ENCODE assay signal across 1 cellular context in the genomic region with DNA sequence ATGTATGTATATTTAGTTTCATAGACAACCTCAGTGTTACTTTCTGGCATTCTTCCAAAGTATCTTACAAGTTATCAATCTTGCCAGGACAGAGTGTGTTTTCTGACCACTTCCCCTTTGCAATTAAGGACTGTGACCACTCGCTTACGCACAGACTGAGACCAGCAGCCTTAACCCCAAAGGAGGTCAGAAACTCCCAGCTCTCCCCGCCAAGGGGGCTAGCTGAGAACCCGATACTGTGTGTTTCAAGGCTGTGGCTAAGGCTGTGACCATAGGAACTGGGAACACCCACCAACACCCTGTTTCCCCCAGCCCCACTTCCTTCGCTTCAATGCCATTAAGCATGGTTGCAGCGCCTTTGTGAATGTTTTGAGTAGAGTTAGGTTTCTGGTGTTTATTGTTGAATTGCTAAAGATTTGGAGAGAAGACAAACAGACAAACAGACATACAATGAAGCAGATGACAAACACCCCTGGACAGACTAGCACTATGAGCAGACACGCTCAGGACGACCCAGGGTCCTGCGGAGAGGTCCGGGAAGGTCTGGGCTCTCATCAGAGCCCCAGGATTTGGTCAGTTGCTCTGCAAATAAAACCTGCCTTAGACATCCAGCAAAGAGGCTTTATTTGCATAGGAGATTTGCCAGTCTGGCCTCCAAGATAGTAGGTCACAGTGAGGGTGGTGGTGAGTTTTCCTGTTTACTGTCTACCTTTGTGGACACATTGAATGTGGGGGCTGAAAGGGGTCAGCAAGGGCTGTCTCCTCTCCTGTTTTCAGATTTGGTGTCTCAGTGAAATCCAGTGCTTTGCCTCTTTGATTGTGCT.
TF ChIP-seq lines count a peak whose summit lies in the region.

No MANE protein-coding gene starts in this region.

TF ChIP-seq in K562, 482 proteins besides CTCF, POLR2A, EP300 and RAD21 (continued from another document and continues in another):
- TF ChIP-seq TEAD4 (IDR thresholded peaks at IDR 0.05; ENCODE audit: low read length) = peak; percentile 43; the same call in 1 of the 2 replicates
- TF ChIP-seq TEAD4 (CRISPR knock-in tag; IDR thresholded peaks at IDR 0.05; ENCODE audit: borderline replicate concordance) = no peak
- no peak for TF ChIP-seq TRIM28 (IDR thresholded peaks at IDR 0.05)
- TF ChIP-seq ZSCAN32 (CRISPR knock-in tag; IDR thresholded peaks at IDR 0.05) = no peak
- TF ChIP-seq VEZF1 (CRISPR knock-in tag; IDR thresholded peaks at IDR 0.05) = peak; percentile 47; the same call in 1 of the 2 replicates
- TF ChIP-seq, protein P1, sequence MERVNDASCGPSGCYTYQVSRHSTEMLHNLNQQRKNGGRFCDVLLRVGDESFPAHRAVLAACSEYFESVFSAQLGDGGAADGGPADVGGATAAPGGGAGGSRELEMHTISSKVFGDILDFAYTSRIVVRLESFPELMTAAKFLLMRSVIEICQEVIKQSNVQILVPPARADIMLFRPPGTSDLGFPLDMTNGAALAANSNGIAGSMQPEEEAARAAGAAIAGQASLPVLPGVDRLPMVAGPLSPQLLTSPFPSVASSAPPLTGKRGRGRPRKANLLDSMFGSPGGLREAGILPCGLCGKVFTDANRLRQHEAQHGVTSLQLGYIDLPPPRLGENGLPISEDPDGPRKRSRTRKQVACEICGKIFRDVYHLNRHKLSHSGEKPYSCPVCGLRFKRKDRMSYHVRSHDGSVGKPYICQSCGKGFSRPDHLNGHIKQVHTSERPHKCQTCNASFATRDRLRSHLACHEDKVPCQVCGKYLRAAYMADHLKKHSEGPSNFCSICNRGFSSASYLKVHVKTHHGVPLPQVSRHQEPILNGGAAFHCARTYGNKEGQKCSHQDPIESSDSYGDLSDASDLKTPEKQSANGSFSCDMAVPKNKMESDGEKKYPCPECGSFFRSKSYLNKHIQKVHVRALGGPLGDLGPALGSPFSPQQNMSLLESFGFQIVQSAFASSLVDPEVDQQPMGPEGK (CRISPR knock-in tag; IDR thresholded peaks at IDR 0.05; ENCODE audit: borderline replicate concordance) = no peak
- no peak for TF ChIP-seq KLF1 (tag; IDR thresholded peaks at IDR 0.05)
- no peak for TF ChIP-seq PHTF2 (CRISPR knock-in tag; IDR thresholded peaks at IDR 0.05)
- TF ChIP-seq ZNF253 (CRISPR knock-in tag; conservative IDR thresholded peaks at IDR 0.05) = no peak
- TF ChIP-seq SMAD1 (IDR thresholded peaks at IDR 0.05; ENCODE audit: low read depth, low read length, partially characterized antibody) = no peak
- TF ChIP-seq TCFL5 (CRISPR knock-in tag; conservative IDR thresholded peaks at IDR 0.05) = no peak
- TF ChIP-seq, protein P2, sequence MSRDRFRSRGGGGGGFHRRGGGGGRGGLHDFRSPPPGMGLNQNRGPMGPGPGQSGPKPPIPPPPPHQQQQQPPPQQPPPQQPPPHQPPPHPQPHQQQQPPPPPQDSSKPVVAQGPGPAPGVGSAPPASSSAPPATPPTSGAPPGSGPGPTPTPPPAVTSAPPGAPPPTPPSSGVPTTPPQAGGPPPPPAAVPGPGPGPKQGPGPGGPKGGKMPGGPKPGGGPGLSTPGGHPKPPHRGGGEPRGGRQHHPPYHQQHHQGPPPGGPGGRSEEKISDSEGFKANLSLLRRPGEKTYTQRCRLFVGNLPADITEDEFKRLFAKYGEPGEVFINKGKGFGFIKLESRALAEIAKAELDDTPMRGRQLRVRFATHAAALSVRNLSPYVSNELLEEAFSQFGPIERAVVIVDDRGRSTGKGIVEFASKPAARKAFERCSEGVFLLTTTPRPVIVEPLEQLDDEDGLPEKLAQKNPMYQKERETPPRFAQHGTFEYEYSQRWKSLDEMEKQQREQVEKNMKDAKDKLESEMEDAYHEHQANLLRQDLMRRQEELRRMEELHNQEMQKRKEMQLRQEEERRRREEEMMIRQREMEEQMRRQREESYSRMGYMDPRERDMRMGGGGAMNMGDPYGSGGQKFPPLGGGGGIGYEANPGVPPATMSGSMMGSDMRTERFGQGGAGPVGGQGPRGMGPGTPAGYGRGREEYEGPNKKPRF (IDR thresholded peaks at IDR 0.05; ENCODE audit: low read depth, low read length) = no peak
- TF ChIP-seq NFIC (IDR thresholded peaks at IDR 0.05) = peak; percentile 43; the same call in 1 of the 2 replicates
- TF ChIP-seq, protein P3, sequence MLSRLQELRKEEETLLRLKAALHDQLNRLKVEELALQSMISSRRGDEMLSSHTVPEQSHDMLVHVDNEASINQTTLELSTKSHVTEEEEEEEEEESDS (CRISPR knock-in tag; IDR thresholded peaks at IDR 0.05) = no peak
- no peak for TF ChIP-seq ZBTB7A (IDR thresholded peaks at IDR 0.05; ENCODE audit: borderline replicate concordance, control insufficient read depth, low read depth, low read length)
- no peak for TF ChIP-seq TFAP4 (CRISPR knock-in tag; IDR thresholded peaks at IDR 0.05; ENCODE audit: borderline replicate concordance)
- no peak for TF ChIP-seq HDAC3 (IDR thresholded peaks at IDR 0.05; ENCODE audit: borderline replicate concordance, partially characterized antibody)
- TF ChIP-seq ATF1 (CRISPR knock-in tag; IDR thresholded peaks at IDR 0.05) = no peak
- no peak for TF ChIP-seq ATF1 (tag; IDR thresholded peaks at IDR 0.05)
- TF ChIP-seq NR2C2 (CRISPR knock-in tag; IDR thresholded peaks at IDR 0.05) = no peak
- TF ChIP-seq NR2C2 (tag; IDR thresholded peaks at IDR 0.05) = peak; percentile 41; the same call in 1 of the 2 replicates
- TF ChIP-seq FOXJ3 (CRISPR knock-in tag; IDR thresholded peaks at IDR 0.05) = no peak
- TF ChIP-seq CAMTA2 (CRISPR knock-in tag; conservative IDR thresholded peaks at IDR 0.05) = no peak
- TF ChIP-seq, protein P4, sequence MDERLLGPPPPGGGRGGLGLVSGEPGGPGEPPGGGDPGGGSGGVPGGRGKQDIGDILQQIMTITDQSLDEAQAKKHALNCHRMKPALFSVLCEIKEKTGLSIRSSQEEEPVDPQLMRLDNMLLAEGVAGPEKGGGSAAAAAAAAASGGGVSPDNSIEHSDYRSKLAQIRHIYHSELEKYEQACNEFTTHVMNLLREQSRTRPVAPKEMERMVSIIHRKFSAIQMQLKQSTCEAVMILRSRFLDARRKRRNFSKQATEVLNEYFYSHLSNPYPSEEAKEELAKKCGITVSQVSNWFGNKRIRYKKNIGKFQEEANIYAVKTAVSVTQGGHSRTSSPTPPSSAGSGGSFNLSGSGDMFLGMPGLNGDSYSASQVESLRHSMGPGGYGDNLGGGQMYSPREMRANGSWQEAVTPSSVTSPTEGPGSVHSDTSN (CRISPR knock-in tag; IDR thresholded peaks at IDR 0.05; ENCODE audit: low read depth) = no peak
- TF ChIP-seq, protein P4 (tag; conservative IDR thresholded peaks at IDR 0.05; ENCODE audit: low read depth) = peak; percentile 30; the same call in 1 of the 2 replicates
- no peak for TF ChIP-seq SMARCB1 (IDR thresholded peaks at IDR 0.05; ENCODE audit: insufficient read length, low read depth)
- no peak for TF ChIP-seq PRPF4 (IDR thresholded peaks at IDR 0.05; ENCODE audit: insufficient read depth, low read depth, low read length, poor library complexity, severe bottlenecking)
- TF ChIP-seq PHB (CRISPR knock-in tag; IDR thresholded peaks at IDR 0.05) = no peak
- TF ChIP-seq HNRNPH1 (optimal IDR thresholded peaks at IDR 0.05; ENCODE audit: low read depth, low read length) = no peak
- TF ChIP-seq RFX1 (IDR thresholded peaks at IDR 0.05) = no peak
- TF ChIP-seq ZNF274 (IDR thresholded peaks at IDR 0.05; ENCODE audit: borderline replicate concordance, low read depth, low read length) = no peak
- no peak for TF ChIP-seq NR3C1 (CRISPR knock-in tag; IDR thresholded peaks at IDR 0.05)
- TF ChIP-seq GABPA (tag; conservative IDR thresholded peaks at IDR 0.05; ENCODE audit: low read depth) = peak; percentile 45; the same call in 1 of the 2 replicates
- TF ChIP-seq ELF2 (CRISPR knock-in tag; IDR thresholded peaks at IDR 0.05) = no peak
- TF ChIP-seq MEIS2 (IDR thresholded peaks at IDR 0.05; ENCODE audit: partially characterized antibody) = peak; percentile 85
- TF ChIP-seq, protein P5, sequence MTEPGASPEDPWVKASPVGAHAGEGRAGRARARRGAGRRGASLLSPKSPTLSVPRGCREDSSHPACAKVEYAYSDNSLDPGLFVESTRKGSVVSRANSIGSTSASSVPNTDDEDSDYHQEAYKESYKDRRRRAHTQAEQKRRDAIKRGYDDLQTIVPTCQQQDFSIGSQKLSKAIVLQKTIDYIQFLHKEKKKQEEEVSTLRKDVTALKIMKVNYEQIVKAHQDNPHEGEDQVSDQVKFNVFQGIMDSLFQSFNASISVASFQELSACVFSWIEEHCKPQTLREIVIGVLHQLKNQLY (CRISPR knock-in tag; conservative IDR thresholded peaks at IDR 0.05) = no peak
- no peak for TF ChIP-seq POLR2G (IDR thresholded peaks at IDR 0.05; ENCODE audit: low read depth, low read length)
- TF ChIP-seq CCAR2 (IDR thresholded peaks at IDR 0.05; ENCODE audit: low read depth, low read length) = no peak
- no peak for TF ChIP-seq CBFA2T3 (IDR thresholded peaks at IDR 0.05)
- peak; percentile 44; the same call in 1 of the 2 replicates for TF ChIP-seq SMARCE1 (IDR thresholded peaks at IDR 0.05)
- TF ChIP-seq MCM7 (IDR thresholded peaks at IDR 0.05) = no peak
- no peak for TF ChIP-seq MCM3 (IDR thresholded peaks at IDR 0.05)
- TF ChIP-seq COPS2 (conservative IDR thresholded peaks at IDR 0.05) = no peak
- TF ChIP-seq CEBPG (CRISPR knock-in tag; IDR thresholded peaks at IDR 0.05) = no peak
- TF ChIP-seq CEBPG (tag; conservative IDR thresholded peaks at IDR 0.05 in 1 of 2, IDR thresholded peaks at IDR 0.05 in 1 of 2) = no peak
- TF ChIP-seq ETS1 (conservative IDR thresholded peaks at IDR 0.05; ENCODE audit: control insufficient read depth, low read depth, low read length) = no peak
- no peak for TF ChIP-seq ZNF280B (CRISPR knock-in tag; IDR thresholded peaks at IDR 0.05)
- TF ChIP-seq, protein P6, sequence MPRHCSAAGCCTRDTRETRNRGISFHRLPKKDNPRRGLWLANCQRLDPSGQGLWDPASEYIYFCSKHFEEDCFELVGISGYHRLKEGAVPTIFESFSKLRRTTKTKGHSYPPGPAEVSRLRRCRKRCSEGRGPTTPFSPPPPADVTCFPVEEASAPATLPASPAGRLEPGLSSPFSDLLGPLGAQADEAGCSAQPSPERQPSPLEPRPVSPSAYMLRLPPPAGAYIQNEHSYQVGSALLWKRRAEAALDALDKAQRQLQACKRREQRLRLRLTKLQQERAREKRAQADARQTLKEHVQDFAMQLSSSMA (CRISPR knock-in tag; IDR thresholded peaks at IDR 0.05) = no peak
- TF ChIP-seq CREM (IDR thresholded peaks at IDR 0.05; ENCODE audit: low read depth) = peak; percentile 69
- TF ChIP-seq TSC22D4 (tag; IDR thresholded peaks at IDR 0.05) = no peak
- no peak for TF ChIP-seq ZBED1 (IDR thresholded peaks at IDR 0.05)
- no peak for TF ChIP-seq PTTG1 (tag; IDR thresholded peaks at IDR 0.05; ENCODE audit: low read depth)
- TF ChIP-seq ZNF830 (CRISPR knock-in tag; IDR thresholded peaks at IDR 0.05) = no peak
- no peak for TF ChIP-seq STAG1 (CRISPR knock-in tag; IDR thresholded peaks at IDR 0.05; ENCODE audit: borderline replicate concordance)
- no peak for TF ChIP-seq TAF7 (tag; IDR thresholded peaks at IDR 0.05)
- TF ChIP-seq RBM15 (IDR thresholded peaks at IDR 0.05; ENCODE audit: insufficient read depth, low read length) = no peak
- TF ChIP-seq ILF3 (IDR thresholded peaks at IDR 0.05; ENCODE audit: borderline replicate concordance) = no peak
- TF ChIP-seq RBM14 (IDR thresholded peaks at IDR 0.05; ENCODE audit: borderline replicate concordance, insufficient read depth, low read depth, low read length) = no peak
- TF ChIP-seq SPI1 (IDR thresholded peaks at IDR 0.05; ENCODE audit: borderline replicate concordance, low read depth, low read length) = peak; percentile 79
- TF ChIP-seq KDM5B (IDR thresholded peaks at IDR 0.05; ENCODE audit: insufficient replicate concordance, low read depth, low read length) = no peak
